ENCODE assay signal across 8 cellular contexts in genomic region chr3:143207338-143207961, GRCh38.
DNase-seq lines count a peak whose midpoint lies in the region; ATAC-seq and TF ChIP-seq lines count a peak whose summit lies in the region.

No MANE protein-coding gene starts in this region.

- H3K27me3 Mint-ChIP-seq in stimulated activated naive CD8-positive, alpha-beta T cell treated with anti-CD3 and anti-CD28 coated beads, Interleukin-15, amount 100 ng/mL, for 72 hours = no peaks in the 10 kb centered on the region

- H3K9me2 ChIP-seq in DOHH2 (replicated peaks; ENCODE audit: control insufficient read depth, low read length) = no peaks in the 10 kb centered on the region

- H4K20me1 ChIP-seq in DOHH2 (ENCODE audit: control insufficient read depth, insufficient read depth, low read depth, low read length) = no peaks in the 10 kb centered on the region

- no peaks in the 10 kb centered on the region for H3K27me3 ChIP-seq in DOHH2 (ENCODE audit: control insufficient read depth, low read length)

- H3K4me3 Mint-ChIP-seq in stimulated activated naive CD8-positive, alpha-beta T cell treated with anti-CD3 and anti-CD28 coated beads, Interleukin-15, amount 100 ng/mL, for 72 hours = no peak overlapping the region

- no peak for TF ChIP-seq CTCF in DOHH2 (IDR thresholded peaks at IDR 0.05; ENCODE audit: low read depth, low read length, poor library complexity, severe bottlenecking)

- peaks cover 22% of the 10 kb centered on the region for H3K4me1 Mint-ChIP-seq in stimulated activated naive CD8-positive, alpha-beta T cell treated with anti-CD3 and anti-CD28 coated beads, Interleukin-15, amount 100 ng/mL, for 72 hours

- peaks cover 15% of the 10 kb centered on the region; the same call in 1 of the 2 replicates for H3F3A ChIP-seq in DOHH2 (ENCODE audit: control insufficient read depth, insufficient read depth)

- ATAC-seq in GM19395 (IDR thresholded peaks at IDR 0.05; ENCODE audit: unreplicated experiment) (peak; percentile 76), HG03280 (IDR thresholded peaks at IDR 0.05; ENCODE audit: unreplicated experiment) (peak; percentile 80)
- peak; percentile 56 for ATAC-seq in stimulated activated naive CD8-positive, alpha-beta T cell treated with anti-CD3 and anti-CD28 coated beads, Interleukin-15, amount 100 ng/mL, for 72 hours

- no peak overlapping the region for H3K27ac Mint-ChIP-seq in stimulated activated naive CD8-positive, alpha-beta T cell treated with anti-CD3 and anti-CD28 coated beads, Interleukin-15, amount 100 ng/mL, for 72 hours

- DNase-seq in amniotic epithelial cell (ENCODE audit: low read depth) (peak; percentile 64), D341Med (ENCODE audit: low spot score) (no peak), NCI-H1694 treated with DMSO at 0.1 percent for 48 hours (lab: John Stamatoyannopoulos, UW) (no peak), HPDE6-E6E7 (ENCODE audit: extremely low spot score) (no peak)
- DNase-seq in stimulated activated naive CD8-positive, alpha-beta T cell treated with anti-CD3 and anti-CD28 coated beads, Interleukin-15, amount 100 ng/mL, for 72 hours = peak in 1 of 2 donors; percentile 35

- H3K4me2 ChIP-seq in DOHH2 (ENCODE audit: low read length) = peak overlapping the region; percentile 61

- H3K4me3 ChIP-seq in DOHH2 (ENCODE audit: low read length) = peak overlapping the region; percentile 30

- no peaks in the 10 kb centered on the region for H3K79me2 ChIP-seq in DOHH2 (ENCODE audit: control insufficient read depth, low read length)

- H3K4me1 ChIP-seq in DOHH2 (ENCODE audit: control insufficient read depth, low read length) = peaks cover 85% of the 10 kb centered on the region

- peak overlapping the region; percentile 85 for H3K27ac ChIP-seq in DOHH2 (ENCODE audit: low read depth, low read length)

- H3K36me3 ChIP-seq in DOHH2 (ENCODE audit: control insufficient read depth, low read length) = peaks cover 6% of the 10 kb centered on the region; the same call in 1 of the 2 replicates

- no peaks in the 10 kb centered on the region for H3K9me3 ChIP-seq in DOHH2 (ENCODE audit: control insufficient read depth, insufficient read depth, low read length)

- H3K9me3 Mint-ChIP-seq in stimulated activated naive CD8-positive, alpha-beta T cell treated with anti-CD3 and anti-CD28 coated beads, Interleukin-15, amount 100 ng/mL, for 72 hours = peaks cover 11 to 27% of the 10 kb centered on the region in 2 donors
